ENCODE assay signal across 11 cellular contexts in genomic region chr11:30487200-30487898, GRCh38.
A peak's percentile ranks its signal among the peaks of the same experiment; 100 is the strongest.
DNase-seq lines count a peak whose midpoint lies in the region; ATAC-seq and TF ChIP-seq lines count a peak whose summit lies in the region.
"Had no signal": no experiment of that assay in that cellular context is flagged by ENCODE, and none has a peak within 500 bp of the region (broad histone marks: within the 10 kb centered on the region; RNA-seq: fewer than 3 reads in every experiment).

No MANE protein-coding gene starts in this region.

- H3K36me3 ChIP-seq in naive thymus-derived CD4-positive, alpha-beta T cell (ENCODE audit: control insufficient read depth in 2 of 3, insufficient read depth in 3 of 3, low read length in 3 of 3): no peaks in the 10 kb centered on the region
- H3K36me3 ChIP-seq in ovary: no peaks in the 10 kb centered on the region

- peaks cover 0 to 3% (median 0%) of the 10 kb centered on the region in 7 donors for H3K4me1 Mint-ChIP-seq in naive thymus-derived CD4-positive, alpha-beta T cell
- H3K4me1 Mint-ChIP-seq: activated naive CD8-positive, alpha-beta T cell treated with anti-CD3 and anti-CD28 coated beads, Interleukin-2, amount 10 ng/mL, durations not matched to agents 7 days and 5 days had no signal

- no peak overlapping the region for H3K27ac Mint-ChIP-seq in naive thymus-derived CD4-positive, alpha-beta T cell
- H3K27ac Mint-ChIP-seq: activated naive CD8-positive, alpha-beta T cell treated with anti-CD3 and anti-CD28 coated beads, Interleukin-2, amount 10 ng/mL, durations not matched to agents 7 days and 5 days had no signal

- TF ChIP-seq EP300 in ovary (IDR thresholded peaks at IDR 0.05): no peak

- 88 to 93% (median 89%) methylated on average over 3 of the region's 3 CpGs for WGBS in ovary, 3 donors

- ATAC-seq in naive thymus-derived CD4-positive, alpha-beta T cell: peak; percentile 90
- no peak for ATAC-seq in GM19455 (IDR thresholded peaks at IDR 0.05; ENCODE audit: unreplicated experiment)

- intact Hi-C loops in naive thymus-derived CD4-positive, alpha-beta T cell (cut with micrococcal nuclease): no loop called here
- intact Hi-C loops in ovary (cut with DNase I): no loop called here

- CTCF ChIA-PET in naive thymus-derived CD4-positive, alpha-beta T cell (lab: Charles Lee): no interaction called here

- DNase-seq in Ammon's horn (ENCODE audit: low spot score): peak; percentile 45
- peak; percentile 87 for DNase-seq in NOMO-1 treated with dmso at 0.1 percent for 144 hours (lab: John Stamatoyannopoulos, UW; ENCODE audit: unreplicated experiment)
- DNase-seq in fibroblast of gingiva (ENCODE audit: low read depth): peak; percentile 33
- DNase-seq in naive thymus-derived CD4-positive, alpha-beta T cell: no peak
- no peak for DNase-seq in ovary
- no peak for DNase-seq in cerebellum (ENCODE audit: low spot score)
- DNase-seq in SHP77 treated with DMSO at 0.1 percent for 48 hours (lab: John Stamatoyannopoulos, UW): no peak
- DNase-seq: activated naive CD8-positive, alpha-beta T cell treated with anti-CD3 and anti-CD28 coated beads, Interleukin-2, amount 10 ng/mL, durations not matched to agents 7 days and 5 days; EL; NCI-H510A had no signal

- H3K4me1 ChIP-seq in naive thymus-derived CD4-positive, alpha-beta T cell (ENCODE audit: control insufficient read depth in 2 of 2, insufficient read depth in 2 of 2, low read length in 2 of 2): no peaks in the 10 kb centered on the region
- H3K4me1 ChIP-seq in ovary (ENCODE audit: insufficient read depth): peaks cover 2% of the 10 kb centered on the region

- H3K9me3 ChIP-seq in naive thymus-derived CD4-positive, alpha-beta T cell (ENCODE audit: control insufficient read depth in 2 of 3, low read length in 3 of 3): no peaks in the 10 kb centered on the region
- no peaks in the 10 kb centered on the region for H3K9me3 ChIP-seq in ovary

- no peak overlapping the region for H3K4me3 Mint-ChIP-seq in naive thymus-derived CD4-positive, alpha-beta T cell
- H3K4me3 Mint-ChIP-seq: activated naive CD8-positive, alpha-beta T cell treated with anti-CD3 and anti-CD28 coated beads, Interleukin-2, amount 10 ng/mL, durations not matched to agents 7 days and 5 days had no signal

- H3K9me3 Mint-ChIP-seq in naive thymus-derived CD4-positive, alpha-beta T cell: peaks cover 0 to 3% (median 0%) of the 10 kb centered on the region in 11 donors
- H3K9me3 Mint-ChIP-seq: activated naive CD8-positive, alpha-beta T cell treated with anti-CD3 and anti-CD28 coated beads, Interleukin-2, amount 10 ng/mL, durations not matched to agents 7 days and 5 days had no signal

- TF ChIP-seq CTCF in ovary (IDR thresholded peaks at IDR 0.05): no peak

- no peak for TF ChIP-seq POLR2A in ovary (IDR thresholded peaks at IDR 0.05)

- no peak overlapping the region for H3K27ac ChIP-seq in naive thymus-derived CD4-positive, alpha-beta T cell (ENCODE audit: low read depth, low read length)
- no peak overlapping the region for H3K27ac ChIP-seq in ovary

- H3K27me3 Mint-ChIP-seq in naive thymus-derived CD4-positive, alpha-beta T cell: peaks cover 0 to 24% (median 6%) of the 10 kb centered on the region in 5 donors

- POLR2A ChIA-PET in naive thymus-derived CD4-positive, alpha-beta T cell (lab: Charles Lee): no interaction called here

- H3K4me3 ChIP-seq in naive thymus-derived CD4-positive, alpha-beta T cell (ENCODE audit: low read length): no peak overlapping the region
- H3K4me3 ChIP-seq in ovary: no peak overlapping the region

- H3K36me3 Mint-ChIP-seq in naive thymus-derived CD4-positive, alpha-beta T cell: no peaks in the 10 kb centered on the region
- H3K36me3 Mint-ChIP-seq: activated naive CD8-positive, alpha-beta T cell treated with anti-CD3 and anti-CD28 coated beads, Interleukin-2, amount 10 ng/mL, durations not matched to agents 7 days and 5 days had no signal

- no peaks in the 10 kb centered on the region for H3K27me3 ChIP-seq in naive thymus-derived CD4-positive, alpha-beta T cell (ENCODE audit: control insufficient read depth in 2 of 2, insufficient read depth in 2 of 2, low read length in 2 of 2)
- no peaks in the 10 kb centered on the region for H3K27me3 ChIP-seq in ovary

Comparison
In these comparisons a context has a peak if more than half of its experiments do, and no peak if none do; other contexts are left out.
1. DNase-seq: peak in Ammon's horn (single experiment), NOMO-1 treated with dmso at 0.1 percent for 144 hours (single experiment) and fibroblast of gingiva (single experiment); none in naive thymus-derived CD4-positive, alpha-beta T cell (0 of 9), ovary (0 of 5), cerebellum (single experiment) and SHP77 treated with DMSO at 0.1 percent for 48 hours (single experiment).